8 cellular contexts compared by ENCODE assay signal in the genomic region with DNA sequence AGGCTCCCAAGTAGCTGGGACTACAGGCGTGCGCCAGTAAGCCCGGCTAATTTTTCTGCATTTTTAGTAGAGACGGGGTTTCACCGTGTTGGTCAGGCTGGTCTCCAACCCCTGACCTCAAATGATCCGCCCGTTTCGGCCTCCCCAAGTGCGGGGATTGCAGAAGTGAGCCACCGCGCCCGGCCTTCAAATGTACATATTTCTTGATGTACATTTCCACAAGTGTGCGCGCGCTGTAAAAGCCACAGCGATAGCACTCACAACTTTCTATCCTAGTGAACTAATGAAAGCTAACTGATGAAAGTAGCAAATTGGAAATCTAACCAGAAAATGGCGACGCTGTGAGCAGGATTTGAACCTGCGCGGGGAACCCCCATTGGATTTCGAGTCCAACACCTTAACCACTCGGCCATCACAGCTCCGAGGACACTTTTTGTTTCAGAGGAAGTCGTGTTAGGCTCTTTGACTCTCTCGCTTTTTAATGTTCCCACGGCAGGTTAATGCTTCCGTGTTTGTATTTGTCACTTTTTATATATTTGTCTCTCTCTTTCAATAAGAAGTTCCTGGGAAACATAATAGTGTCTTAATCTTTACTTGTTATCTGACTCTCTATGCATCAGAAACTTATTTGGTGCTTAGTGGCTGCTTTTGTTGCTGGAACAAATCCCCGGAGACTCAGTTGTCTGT.
A peak's percentile ranks its signal among the peaks of the same experiment; 100 is the strongest.
DNase-seq lines count a peak whose midpoint lies in the region; TF ChIP-seq lines count a peak whose summit lies in the region.

No MANE protein-coding gene starts in this region.

- peaks cover 50% of the 10 kb centered on the region for H3K4me1 Mint-ChIP-seq in activated naive CD4-positive, alpha-beta T cell treated with anti-CD3 and anti-CD28 coated beads, Interleukin-2, amount 10 ng/mL, durations not matched to agents 7 days and 5 days

- H3K4me3 Mint-ChIP-seq in activated naive CD4-positive, alpha-beta T cell treated with anti-CD3 and anti-CD28 coated beads, Interleukin-2, amount 10 ng/mL, durations not matched to agents 7 days and 5 days: peak overlapping the region; percentile 42

- no peaks in the 10 kb centered on the region for H3K9me3 ChIP-seq in HEK293 (ENCODE audit: control insufficient read depth, insufficient read depth, low read depth, low read length)
- H3K9me3 ChIP-seq in iPS-15b (ENCODE audit: control insufficient read depth, insufficient read depth, low read length): no peaks in the 10 kb centered on the region

- H3K27ac ChIP-seq in HEK293 (ENCODE audit: extremely low read depth, low read depth, low read length): peak overlapping the region; percentile 54

- CTCF ChIA-PET in activated naive CD4-positive, alpha-beta T cell treated with anti-CD3 and anti-CD28 coated beads, Interleukin-2, amount 10 ng/mL, durations not matched to agents 7 days and 5 days (lab: Charles Lee): interaction anchor here (1.1 kb wide), 1 partner anchor 80 kb away, joined by 3 read pairs; no protein-coding TSS in a partner anchor
- CTCF ChIA-PET in HEK293 (lab: Yijun Ruan, JAX): interaction anchor here (0.8 to 2.3 kb wide), 5 partner anchors 11 to 100 kb away, joined by 3 to 11 read pairs (median 3); no protein-coding TSS in a partner anchor

- H3K4me3 ChIP-seq in HEK293 (ENCODE audit: low read depth, low read length): peak overlapping the region; percentile 43
- H3K4me3 ChIP-seq in NB4 (ENCODE audit: low read depth, low read length): peak overlapping the region; percentile 79
- H3K4me3 ChIP-seq in iPS-15b (ENCODE audit: low read depth, low read length): peak overlapping the region; percentile 69

- peak overlapping the region; percentile 9 for H3K27ac Mint-ChIP-seq in activated naive CD4-positive, alpha-beta T cell treated with anti-CD3 and anti-CD28 coated beads, Interleukin-2, amount 10 ng/mL, durations not matched to agents 7 days and 5 days

- TF ChIP-seq CTCF in HEK293 (tag by site-specific recombination; IDR thresholded peaks at IDR 0.05): no peak
- no peak for TF ChIP-seq CTCF in NB4 (IDR thresholded peaks at IDR 0.05; ENCODE audit: low read depth, low read length)

- H3K36me3 ChIP-seq in HEK293 (ENCODE audit: control insufficient read depth in 2 of 2, insufficient read depth in 1 of 2, low read length in 2 of 2): no peaks in the 10 kb centered on the region
- H3K36me3 ChIP-seq in iPS-15b (ENCODE audit: control insufficient read depth, insufficient read depth, low read length): no peaks in the 10 kb centered on the region

- H3K4me1 ChIP-seq in HEK293 (ENCODE audit: control insufficient read depth, insufficient read depth, low read length) (no peaks in the 10 kb centered on the region), iPS-15b (ENCODE audit: control insufficient read depth, insufficient read depth, low read length) (no peaks in the 10 kb centered on the region)

- H3K9ac ChIP-seq in iPS-15b (ENCODE audit: low read depth, low read length): no peak overlapping the region

- peak; percentile 43 for DNase-seq in activated naive CD4-positive, alpha-beta T cell treated with anti-CD3 and anti-CD28 coated beads, Interleukin-2, amount 10 ng/mL, durations not matched to agents 7 days and 5 days
- no peak for DNase-seq in activated naive CD4-positive, alpha-beta T cell (lab: John Stamatoyannopoulos, UW)
- peak; percentile 93 for DNase-seq in NB4 (ENCODE audit: low read depth)
- DNase-seq in activated CD4-positive, alpha-beta T cell treated with anti-CD3 and anti-CD28 coated beads, Interleukin-2, amount 50 U/mL, for 48 hours: peak; percentile 28 to 43
- no peak for DNase-seq in T1000 (lab: John Stamatoyannopoulos, UW)
- DNase-seq in HuH-7 (ENCODE audit: low spot score): no peak

- H3K27me3 ChIP-seq in iPS-15b (ENCODE audit: control insufficient read depth, insufficient read depth, low read length): peaks cover 43% of the 10 kb centered on the region

- H3K36me3 Mint-ChIP-seq in activated naive CD4-positive, alpha-beta T cell treated with anti-CD3 and anti-CD28 coated beads, Interleukin-2, amount 10 ng/mL, durations not matched to agents 7 days and 5 days: peaks cover 11% of the 10 kb centered on the region

- POLR2A ChIA-PET in HEK293 (lab: Yijun Ruan, JAX): interaction anchor here (1.0 to 2.6 kb wide), 10 partner anchors 10 to 494 kb away, joined by 3 to 11 read pairs (median 4); no protein-coding TSS in a partner anchor

- TF ChIP-seq POLR2A in NB4 (IDR thresholded peaks at IDR 0.05; ENCODE audit: extremely low read depth, insufficient read length): no peak

- peaks cover 83% of the 10 kb centered on the region for H3K27me3 Mint-ChIP-seq in activated naive CD4-positive, alpha-beta T cell treated with anti-CD3 and anti-CD28 coated beads, Interleukin-2, amount 10 ng/mL, durations not matched to agents 7 days and 5 days

- peaks cover 6% of the 10 kb centered on the region for H3K9me3 Mint-ChIP-seq in activated naive CD4-positive, alpha-beta T cell treated with anti-CD3 and anti-CD28 coated beads, Interleukin-2, amount 10 ng/mL, durations not matched to agents 7 days and 5 days

TF ChIP-seq in HEK293, 187 proteins besides CTCF, POLR2A, EP300 and RAD21 (continues in another document):
- TF ChIP-seq ZNF518A (tag by site-specific recombination; conservative IDR thresholded peaks at IDR 0.05; ENCODE audit: low read depth): no peak
- TF ChIP-seq KLF9 (tag by site-specific recombination; IDR thresholded peaks at IDR 0.05; ENCODE audit: low read depth): no peak
- no peak for TF ChIP-seq HOXA7 (CRISPR knock-in tag; IDR thresholded peaks at IDR 0.05; ENCODE audit: borderline replicate concordance)
- TF ChIP-seq, protein P1, sequence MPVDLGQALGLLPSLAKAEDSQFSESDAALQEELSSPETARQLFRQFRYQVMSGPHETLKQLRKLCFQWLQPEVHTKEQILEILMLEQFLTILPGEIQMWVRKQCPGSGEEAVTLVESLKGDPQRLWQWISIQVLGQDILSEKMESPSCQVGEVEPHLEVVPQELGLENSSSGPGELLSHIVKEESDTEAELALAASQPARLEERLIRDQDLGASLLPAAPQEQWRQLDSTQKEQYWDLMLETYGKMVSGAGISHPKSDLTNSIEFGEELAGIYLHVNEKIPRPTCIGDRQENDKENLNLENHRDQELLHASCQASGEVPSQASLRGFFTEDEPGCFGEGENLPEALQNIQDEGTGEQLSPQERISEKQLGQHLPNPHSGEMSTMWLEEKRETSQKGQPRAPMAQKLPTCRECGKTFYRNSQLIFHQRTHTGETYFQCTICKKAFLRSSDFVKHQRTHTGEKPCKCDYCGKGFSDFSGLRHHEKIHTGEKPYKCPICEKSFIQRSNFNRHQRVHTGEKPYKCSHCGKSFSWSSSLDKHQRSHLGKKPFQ (tag by site-specific recombination; IDR thresholded peaks at IDR 0.05): peak; percentile 22
- peak; percentile 100 for TF ChIP-seq BCL11A (tag by site-specific recombination; IDR thresholded peaks at IDR 0.05; ENCODE audit: low read depth)
- TF ChIP-seq GLI2 (tag by site-specific recombination; IDR thresholded peaks at IDR 0.05; ENCODE audit: borderline replicate concordance, low read depth): no peak
- TF ChIP-seq ZNF157 (tag by site-specific recombination; IDR thresholded peaks at IDR 0.05): no peak
- peak; percentile 87 for TF ChIP-seq FEZF1 (tag by site-specific recombination; IDR thresholded peaks at IDR 0.05)
- peak; percentile 85; the same call in 1 of the 2 replicates for TF ChIP-seq ZNF391 (tag by site-specific recombination; IDR thresholded peaks at IDR 0.05; ENCODE audit: borderline replicate concordance, low read depth)
- no peak for TF ChIP-seq ZNF404 (tag by site-specific recombination; IDR thresholded peaks at IDR 0.05)
- TF ChIP-seq ZNF843 (tag by site-specific recombination; IDR thresholded peaks at IDR 0.05): peak; percentile 54
- peak; percentile 10; the same call in 1 of the 2 replicates for TF ChIP-seq KLF1 (tag by site-specific recombination; IDR thresholded peaks at IDR 0.05)

Comparison
In these comparisons a context has a peak if more than half of its experiments do, and no peak if none do; other contexts are left out.
1. DNase-seq: peak in activated naive CD4-positive, alpha-beta T cell treated with anti-CD3 and anti-CD28 coated beads, Interleukin-2, amount 10 ng/mL, durations not matched to agents 7 days and 5 days (single experiment), NB4 (single experiment) and activated CD4-positive, alpha-beta T cell treated with anti-CD3 and anti-CD28 coated beads, Interleukin-2, amount 50 U/mL, for 48 hours (2 of 2); none in activated naive CD4-positive, alpha-beta T cell (0 of 4), T1000 (single experiment) and HuH-7 (single experiment).
2. Peak in every context shown above with its lines, with median percentiles within 50 percentile points of each other: H3K4me3 ChIP-seq.